ENCODE assay signal across 30 cellular contexts in the genomic region with DNA sequence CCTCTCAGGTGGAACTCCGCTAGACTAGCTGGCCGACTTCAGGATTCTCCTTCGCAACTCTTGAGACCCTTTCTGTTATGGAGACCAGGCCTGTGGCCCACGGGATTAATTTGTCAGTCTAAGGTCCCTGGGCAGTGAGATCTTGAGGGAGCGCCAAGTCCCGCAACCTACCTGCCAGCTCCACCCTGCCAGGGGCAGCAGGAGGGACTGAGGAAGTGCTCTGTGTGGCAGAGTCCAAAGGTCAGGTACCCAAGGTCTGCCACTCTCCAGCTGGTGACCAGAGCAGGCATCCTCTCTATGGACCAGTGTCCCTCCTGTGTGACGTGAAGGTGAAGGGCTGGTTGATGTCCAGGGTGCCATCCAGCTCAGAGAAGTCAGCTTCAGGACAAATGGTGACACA. TPM values are rescaled to one million over a fixed set of nuclear protein-coding genes. Genes with fewer than 3 reads are reported as not detected.
"Had no signal": no experiment of that assay in that cellular context is flagged by ENCODE, and none has a peak within 500 bp of the region (broad histone marks: within the 10 kb centered on the region; RNA-seq: fewer than 3 reads in every experiment).

No MANE protein-coding gene starts in this region.

- DNase-seq: activated B cell treated with CpG ODN at 0.5 μM for 24 hours; activated CD4-positive, alpha-beta memory T cell treated with anti-CD3 and anti-CD28 coated beads for 36 hours; activated CD4-positive, alpha-beta T cell treated with anti-CD3 and anti-CD28 coated beads, Interleukin-2, amount 10 ng/mL, durations not matched to agents 7 days and 5 days; activated CD8-positive, alpha-beta memory T cell treated with anti-CD3 and anti-CD28 coated beads for 24 hours; activated gamma-delta T cell treated with Interleukin-2 at 50 U/mL for 16 hours; activated naive CD4-positive, alpha-beta T cell treated with anti-CD3 and anti-CD28 coated beads, Interleukin-2, amount 10 ng/mL, durations not matched to agents 7 days and 5 days; activated naive CD8-positive, alpha-beta T cell treated with anti-CD3 and anti-CD28 coated beads for 36 hours; activated T-cell treated with anti-CD3 and anti-CD28 coated beads for 4 hours; activated T-cell treated with anti-CD3 and anti-CD28 coated beads, Interleukin-2, amount 50 U/mL, for 72 hours; brain microvascular endothelial cell; MG63; MV-4-11; NCI-H1092 treated with DMSO at 0.1 percent for 48 hours; NCI-H1417 treated with DMSO at 0.1 percent for 48 hours; NCI-H1694 treated with DMSO at 0.1 percent for 48 hours; NCI-H2029 treated with DMSO at 0.1 percent for 48 hours; NCI-H510A treated with DMSO at 0.1 percent for 48 hours; NCI-H69; NK-92 treated with Interleukin-12 subunit alpha and Interleukin-12 subunit beta, amount 100 ng/mL, for 24 hours; OCI-M1; RPMI8226; T-cell; T-helper 2 cell; T1000 had no signal

- H3K4me3 ChIP-seq: cardiac muscle cell, MG63, SK-N-MC had no signal

- ATAC-seq: activated T-cell treated with anti-CD3 and anti-CD28 coated beads, Interleukin-2, amount 50 U/mL, for 72 hours; Panc1; Right ventricle myocardium inferior; T-cell had no signal

- H3K36me3 Mint-ChIP-seq: activated CD4-positive, alpha-beta memory T cell treated with anti-CD3 and anti-CD28 coated beads for 36 hours; activated naive CD4-positive, alpha-beta T cell treated with anti-CD3 and anti-CD28 coated beads, Interleukin-2, amount 10 ng/mL, durations not matched to agents 7 days and 5 days; activated naive CD8-positive, alpha-beta T cell treated with anti-CD3 and anti-CD28 coated beads for 36 hours; T-cell had no signal

- H3K27me3 ChIP-seq: cardiac muscle cell, MG63 had no signal

- H3K27ac Mint-ChIP-seq: activated B cell treated with CpG ODN at 0.5 μM for 24 hours; activated CD4-positive, alpha-beta memory T cell treated with anti-CD3 and anti-CD28 coated beads for 36 hours; activated CD4-positive, alpha-beta T cell treated with anti-CD3 and anti-CD28 coated beads, Interleukin-2, amount 10 ng/mL, durations not matched to agents 7 days and 5 days; activated naive CD4-positive, alpha-beta T cell treated with anti-CD3 and anti-CD28 coated beads, Interleukin-2, amount 10 ng/mL, durations not matched to agents 7 days and 5 days; activated naive CD8-positive, alpha-beta T cell treated with anti-CD3 and anti-CD28 coated beads for 36 hours; activated T-cell treated with anti-CD3 and anti-CD28 coated beads, Interleukin-2, amount 50 U/mL, for 72 hours; activated T-helper 2 cell treated with anti-CD3 and anti-CD28 coated beads, Interferon-gamma antibody, Interleukin-2, Interleukin-4, amounts not matched to agents 10 μg/mL and 5 μg/mL and 100 μg/mL, durations not matched to agents 14 hours and 24 hours and 36 hours; T-cell had no signal

- H3K9me3 ChIP-seq: MG63 had no signal

- H3K4me3 Mint-ChIP-seq: activated B cell treated with CpG ODN at 0.5 μM for 24 hours; activated CD4-positive, alpha-beta memory T cell treated with anti-CD3 and anti-CD28 coated beads for 36 hours; activated CD4-positive, alpha-beta T cell treated with anti-CD3 and anti-CD28 coated beads, Interleukin-2, amount 10 ng/mL, durations not matched to agents 7 days and 5 days; activated naive CD4-positive, alpha-beta T cell treated with anti-CD3 and anti-CD28 coated beads, Interleukin-2, amount 10 ng/mL, durations not matched to agents 7 days and 5 days; activated naive CD8-positive, alpha-beta T cell treated with anti-CD3 and anti-CD28 coated beads for 36 hours; activated T-cell treated with anti-CD3 and anti-CD28 coated beads, Interleukin-2, amount 50 U/mL, for 72 hours; T-cell had no signal

- H3K36me3 ChIP-seq: brain microvascular endothelial cell, cardiac muscle cell, MG63 had no signal

- H3K27ac ChIP-seq: brain microvascular endothelial cell, cardiac muscle cell, SK-N-MC had no signal

- H3K9me3 Mint-ChIP-seq: activated B cell treated with CpG ODN at 0.5 μM for 24 hours; activated CD4-positive, alpha-beta memory T cell treated with anti-CD3 and anti-CD28 coated beads for 36 hours; activated CD4-positive, alpha-beta T cell treated with anti-CD3 and anti-CD28 coated beads, Interleukin-2, amount 10 ng/mL, durations not matched to agents 7 days and 5 days; activated naive CD4-positive, alpha-beta T cell treated with anti-CD3 and anti-CD28 coated beads, Interleukin-2, amount 10 ng/mL, durations not matched to agents 7 days and 5 days; activated naive CD8-positive, alpha-beta T cell treated with anti-CD3 and anti-CD28 coated beads for 36 hours; activated T-cell treated with anti-CD3 and anti-CD28 coated beads, Interleukin-2, amount 50 U/mL, for 72 hours; activated T-helper 2 cell treated with anti-CD3 and anti-CD28 coated beads, Interferon-gamma antibody, Interleukin-2, Interleukin-4, amounts not matched to agents 10 μg/mL and 5 μg/mL and 100 μg/mL, durations not matched to agents 14 hours and 24 hours and 36 hours; T-cell had no signal

RNA-seq across cellular contexts. Expression of gene SPATA3, which starts 4.3 kb away (rescaled TPM):
- total RNA-seq: activated B cell treated with CpG ODN at 0.5 μM for 24 hours; activated naive CD8-positive, alpha-beta T cell treated with anti-CD3 and anti-CD28 coated beads for 36 hours; activated T-helper 2 cell treated with anti-CD3 and anti-CD28 coated beads, Interferon-gamma antibody, Interleukin-2, Interleukin-4, amounts not matched to agents 10 μg/mL and 5 μg/mL and 100 μg/mL, durations not matched to agents 14 hours and 24 hours and 36 hours; cardiac muscle cell; Right ventricle myocardium inferior; T-cell had no signal
- polyA plus RNA-seq: adipose tissue, cardiac muscle cell had no signal

RNA-seq across cellular contexts. Expression of gene C2orf72, which starts 45.7 kb away (rescaled TPM):
- total RNA-seq: activated B cell treated with CpG ODN at 0.5 μM for 24 hours had no signal
